In the genomic region with DNA sequence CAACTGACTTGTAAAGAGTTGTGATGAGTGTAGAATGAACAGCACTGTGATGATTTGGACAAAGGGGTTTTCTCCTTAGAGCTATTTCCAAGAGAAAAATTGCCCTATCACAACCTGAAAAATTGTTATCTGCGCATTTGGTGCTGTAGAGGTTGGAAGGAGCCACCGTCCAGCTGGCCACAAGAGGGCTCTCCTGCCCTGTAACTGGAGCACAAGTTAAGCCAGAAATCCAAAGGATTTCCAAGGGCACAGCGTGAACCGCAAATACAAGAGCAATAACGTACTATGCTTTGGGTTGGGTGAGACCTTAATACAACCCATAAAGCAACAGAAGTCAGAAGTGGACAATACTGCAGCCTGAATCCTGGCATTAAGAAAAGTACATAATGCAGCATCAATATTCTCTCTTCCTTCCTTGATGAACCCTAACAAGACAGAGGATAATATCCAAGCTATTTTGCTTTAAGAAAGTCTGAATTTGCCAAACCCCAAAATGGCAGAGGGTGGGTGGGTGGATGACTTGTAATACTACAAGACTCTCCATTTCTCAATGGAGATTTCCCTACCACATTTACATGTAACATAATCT, we compare ENCODE assay signal across 8 cellular contexts. TPM values are rescaled to one million over a fixed set of nuclear protein-coding genes. Genes with fewer than 3 reads are reported as not detected.
DNase-seq lines count a peak whose midpoint lies in the region; ATAC-seq, FAIRE-seq and TF ChIP-seq lines count a peak whose summit lies in the region.

No MANE protein-coding gene starts in this region.

- no peaks in the 10 kb centered on the region for H3K9me2 ChIP-seq in SU-DHL-6 (replicated peaks; ENCODE audit: insufficient read depth, low read length)

- no peak for ATAC-seq in HG02840 (IDR thresholded peaks at IDR 0.05; ENCODE audit: low FRiP score, unreplicated experiment)

- H3K4me3 ChIP-seq in SU-DHL-6 (ENCODE audit: insufficient read depth, low read length, poor library complexity, severe bottlenecking) (no peak overlapping the region), fibroblast of the aortic adventitia (ENCODE audit: low read depth, low read length) (no peak overlapping the region), ovary (no peak overlapping the region)

- no peak overlapping the region for H2AFZ ChIP-seq in SU-DHL-6 (ENCODE audit: low read depth, low read length, severe bottlenecking)

- no peak overlapping the region for H3K9ac ChIP-seq in SU-DHL-6 (ENCODE audit: low read length)

- H3F3A ChIP-seq in SU-DHL-6 (ENCODE audit: insufficient read depth) = no peaks in the 10 kb centered on the region

- H3K27ac ChIP-seq in SU-DHL-6 (ENCODE audit: low read depth, low read length) (no peak overlapping the region), ovary (no peak overlapping the region)

- WGBS in ovary, 3 donors = 3 to 4% (median 3%) methylated on average over 5 of the region's 5 CpGs

- H4K20me1 ChIP-seq in SU-DHL-6 (ENCODE audit: low read depth, low read length) = no peaks in the 10 kb centered on the region

- TF ChIP-seq POLR2A in GM12892 (IDR thresholded peaks at IDR 0.05; ENCODE audit: low read depth, low read length) (no peak), ovary (IDR thresholded peaks at IDR 0.05) (no peak)

- H3K79me2 ChIP-seq in SU-DHL-6 (ENCODE audit: insufficient read depth, low read length) = no peaks in the 10 kb centered on the region

- intact Hi-C loops in ovary (cut with DNase I) = no loop called here

- no peaks in the 10 kb centered on the region for H3K9me3 ChIP-seq in SU-DHL-6 (ENCODE audit: insufficient read depth, low read length)
- no peaks in the 10 kb centered on the region for H3K9me3 ChIP-seq in ovary

- no peaks in the 10 kb centered on the region for H3K4me1 ChIP-seq in ovary (ENCODE audit: insufficient read depth)

- H3K4me2 ChIP-seq in SU-DHL-6 (ENCODE audit: low read depth, low read length, poor library complexity, severe bottlenecking) = no peak overlapping the region

- no peak for TF ChIP-seq EP300 in ovary (IDR thresholded peaks at IDR 0.05)

- H3K36me3 ChIP-seq in SU-DHL-6 (ENCODE audit: low read length) = no peaks in the 10 kb centered on the region
- H3K36me3 ChIP-seq in ovary = no peaks in the 10 kb centered on the region

- FAIRE-seq in GM12892 (lab: Jason Lieb, UNC) = peak; percentile 73

- TF ChIP-seq CTCF in SU-DHL-6 (IDR thresholded peaks at IDR 0.05; ENCODE audit: insufficient read depth, low read length, poor library complexity, severe bottlenecking) (peak; percentile 81), fibroblast of the aortic adventitia (IDR thresholded peaks at IDR 0.05; ENCODE audit: insufficient read depth, low read length) (peak; percentile 98), ovary (IDR thresholded peaks at IDR 0.05) (no peak)

- H3K27me3 ChIP-seq in SU-DHL-6 (ENCODE audit: low read length) = no peaks in the 10 kb centered on the region
- H3K27me3 ChIP-seq in ovary = no peaks in the 10 kb centered on the region

- DNase-seq in AG20443 (ENCODE audit: low spot score) = peak; percentile 79
- no peak for DNase-seq in GM12892 (ENCODE audit: insufficient read length)
- DNase-seq in NCI-H1105 (lab: John Stamatoyannopoulos, UW) = peak; percentile 17
- DNase-seq in fibroblast of the aortic adventitia (ENCODE audit: low read depth) = peak; percentile 79
- DNase-seq in ovary = peak in 3 of 5 donors; percentile 24 to 54 (median 31)
- no peak for DNase-seq in T1000 (lab: John Stamatoyannopoulos, UW)

RNA-seq across cellular contexts. Expression of a gene that starts 56.8 kb away (rescaled TPM):
- not detected for polyA plus RNA-seq in GM12892 (2012; ENCODE audit: missing spikeins)
- total RNA-seq in fibroblast of the aortic adventitia (ENCODE audit: low replicate concordance) = not detected in 2 replicates
- under 1 TPM in 1 of 7 donors, not detected in 6; 0.13 TPM for total RNA-seq in ovary
- polyA plus RNA-seq in ovary = not detected

Comparison
In these comparisons a context has a peak if more than half of its experiments do, and no peak if none do; other contexts are left out.
1. DNase-seq: peak in AG20443 (single experiment), NCI-H1105 (single experiment), fibroblast of the aortic adventitia (single experiment) and ovary (3 of 5); none in GM12892 (single experiment) and T1000 (single experiment).
2. CTCF ChIP-seq: peak in SU-DHL-6 (single experiment) and fibroblast of the aortic adventitia (single experiment); none in ovary (0 of 3).